8 cellular contexts compared by ENCODE assay signal in genomic region chr21:33265664-33266049, GRCh38. TPM values are rescaled to one million over a fixed set of nuclear protein-coding genes. Genes with fewer than 3 reads are reported as not detected.
A peak's percentile ranks its signal among the peaks of the same experiment; 100 is the strongest.
DNase-seq lines count a peak whose midpoint lies in the region; ATAC-seq and TF ChIP-seq lines count a peak whose summit lies in the region.

No MANE protein-coding gene starts in this region.

- no peaks in the 10 kb centered on the region for H3K9me3 ChIP-seq in Caco-2

- TSS peak; percentile 89 for BruUV-seq in Caco-2 (replicated peaks; lab: Mats Ljungman, UMichigan)

- H3K4me3 ChIP-seq in Caco-2 (ENCODE audit: low read depth, low read length) (peak overlapping the region; percentile 75), fibroblast of villous mesenchyme (ENCODE audit: low read depth, low read length) (peak overlapping the region; percentile 85)

- peak; percentile 13 for ATAC-seq in GM19397 (IDR thresholded peaks at IDR 0.05; ENCODE audit: unreplicated experiment)
- ATAC-seq in activated B cell treated with CpG ODN at 0.5 μM for 24 hours (ENCODE audit: low read depth) = peak; percentile 72
- ATAC-seq in HG02970 (IDR thresholded peaks at IDR 0.05; ENCODE audit: low FRiP score, unreplicated experiment) = no peak

- H3K36me3 Mint-ChIP-seq in Caco-2 (ENCODE audit: insufficient read depth, unreplicated experiment) (peaks cover 48% of the 10 kb centered on the region), IgD-negative memory B cell (peaks cover 2% of the 10 kb centered on the region), activated B cell treated with CpG ODN at 0.5 μM for 24 hours (ENCODE audit: low read depth) (peaks cover 50% of the 10 kb centered on the region), nephron progenitor cell (ENCODE audit: low read depth) (peaks cover 6% of the 10 kb centered on the region)

- H3K4me3 Mint-ChIP-seq in Caco-2 (ENCODE audit: unreplicated experiment) (peak overlapping the region; percentile 97), IgD-negative memory B cell (peak overlapping the region; percentile 89 to 99 (median 96)), activated B cell treated with CpG ODN at 0.5 μM for 24 hours (peak overlapping the region; percentile 92), nephron progenitor cell (peak overlapping the region; percentile 82)

- peak in 1 of 2 experiments; percentile 10 for TF ChIP-seq CTCF in Caco-2 (IDR thresholded peaks at IDR 0.05; ENCODE audit: insufficient read depth in 1 of 2, low read depth in 1 of 2, low read length in 1 of 2, severe bottlenecking in 1 of 2, unreplicated experiment in 1 of 2)
- TF ChIP-seq CTCF in activated B cell treated with CpG ODN at 0.5 μM for 24 hours (IDR thresholded peaks at IDR 0.05) = no peak
- TF ChIP-seq CTCF in fibroblast of villous mesenchyme (IDR thresholded peaks at IDR 0.05; ENCODE audit: insufficient read depth, low read depth, low read length) = no peak
- no peak for TF ChIP-seq CTCF in nephron progenitor cell (IDR thresholded peaks at IDR 0.05)

- H3K27me3 ChIP-seq in Caco-2 (replicated peaks; ENCODE audit: control insufficient read depth, insufficient read depth, low read length) = no peaks in the 10 kb centered on the region

- DNase-seq in Caco-2 (peak; percentile 70 to 74), activated B cell treated with CpG ODN at 0.5 μM for 24 hours (peak; percentile 40), fibroblast of villous mesenchyme (ENCODE audit: low read depth) (peak; percentile 50), nephron progenitor cell (no peak), RPMI8226 (no peak)

- H3K4me1 Mint-ChIP-seq in Caco-2 (ENCODE audit: low read depth, unreplicated experiment) = peaks cover 32% of the 10 kb centered on the region
- peaks cover 30 to 40% (median 36%) of the 10 kb centered on the region in 3 donors for H3K4me1 Mint-ChIP-seq in IgD-negative memory B cell
- peaks cover 66% of the 10 kb centered on the region for H3K4me1 Mint-ChIP-seq in activated B cell treated with CpG ODN at 0.5 μM for 24 hours
- peaks cover 35% of the 10 kb centered on the region for H3K4me1 Mint-ChIP-seq in nephron progenitor cell

- no peaks in the 10 kb centered on the region for H3K9me3 Mint-ChIP-seq in Caco-2 (ENCODE audit: unreplicated experiment)
- H3K9me3 Mint-ChIP-seq in IgD-negative memory B cell = no peaks in the 10 kb centered on the region
- no peaks in the 10 kb centered on the region for H3K9me3 Mint-ChIP-seq in activated B cell treated with CpG ODN at 0.5 μM for 24 hours
- H3K9me3 Mint-ChIP-seq in nephron progenitor cell = no peaks in the 10 kb centered on the region

- H3K36me3 ChIP-seq in Caco-2 (ENCODE audit: control insufficient read depth, insufficient read depth, low read length) = peaks cover 3% of the 10 kb centered on the region; the same call in 1 of the 2 replicates

- POLR2A ChIA-PET in Caco-2 (lab: Charles Lee) = interaction anchor here (1.0 to 1.5 kb wide), 2 partner anchors 35 to 62 kb away, joined by 4 to 5 read pairs; no protein-coding TSS in a partner anchor
- POLR2A ChIA-PET in activated B cell treated with CpG ODN at 0.5 μM for 24 hours (lab: Charles Lee) = interaction anchor here (0.6 to 5.6 kb wide), 30 partner anchors 9 to 494 kb away, joined by 3 to 51 read pairs (median 6); partner anchors contain the start of genes IFNAR1, IFNAR2, PAXBP1 and SON

- H3K27me3 Mint-ChIP-seq in Caco-2 (ENCODE audit: insufficient read depth, unreplicated experiment) (no peaks in the 10 kb centered on the region), IgD-negative memory B cell (no peaks in the 10 kb centered on the region), activated B cell treated with CpG ODN at 0.5 μM for 24 hours (no peaks in the 10 kb centered on the region), nephron progenitor cell (ENCODE audit: low read depth, poor library complexity) (peaks cover 13% of the 10 kb centered on the region)

- H3K27ac Mint-ChIP-seq in Caco-2 (ENCODE audit: unreplicated experiment) (peak overlapping the region; percentile 91), IgD-negative memory B cell (peak overlapping the region; percentile 88 to 99 (median 99)), activated B cell treated with CpG ODN at 0.5 μM for 24 hours (peak overlapping the region; percentile 95), nephron progenitor cell (no peak overlapping the region)

- peaks cover 15% of the 10 kb centered on the region for H3K4me1 ChIP-seq in Caco-2

- intact Hi-C loops in Caco-2 (cut with micrococcal nuclease; ENCODE audit: unreplicated experiment) (loop anchor here (1.0 to 10.0 kb wide), 5 partner anchors 36 to 107 kb away; partner anchors contain the start of genes IFNAR1 and IFNAR2), activated B cell treated with CpG ODN at 0.5 μM for 24 hours (cut with micrococcal nuclease) (loop anchor here (1.0 to 5.0 kb wide), 10 partner anchors 18 to 377 kb away; partner anchors contain the start of genes CRYZL1, IFNAR1, IFNAR2 and ITSN1)

- CTCF ChIA-PET in Caco-2 (lab: Charles Lee) = interaction anchor here (0.6 to 1.1 kb wide), 4 partner anchors 59 to 180 kb away, joined by 3 to 5 read pairs (median 4); partner anchors contain the start of gene IFNAR1
- CTCF ChIA-PET in activated B cell treated with CpG ODN at 0.5 μM for 24 hours (lab: Charles Lee) = interaction anchor here (0.8 to 3.0 kb wide), 8 partner anchors 8 to 179 kb away, joined by 3 to 21 read pairs (median 6); partner anchors contain the start of gene IFNAR1

RNA-seq across cellular contexts. Expression of gene IL10RB, which starts 0.5 kb away (rescaled TPM):
- total RNA-seq in Caco-2 (2022) (11.7 and 13.1 TPM in 2 replicates), activated B cell treated with CpG ODN at 0.5 μM for 24 hours (36.7 and 37.9 TPM in 2 replicates), fibroblast of villous mesenchyme (34.5 and 60.9 TPM in 2 replicates)
- 56.6 TPM for polyA plus RNA-seq in IgD-negative memory B cell

RNA-seq across cellular contexts. Expression of gene IFNAR2, which starts 35.9 kb away (rescaled TPM):
- total RNA-seq in Caco-2 (2022) (33.7 and 36.1 TPM in 2 replicates), activated B cell treated with CpG ODN at 0.5 μM for 24 hours (24.9 and 29.2 TPM in 2 replicates), fibroblast of villous mesenchyme (3.9 and 5.2 TPM in 2 replicates)
- 57.2 TPM for polyA plus RNA-seq in IgD-negative memory B cell

RNA-seq across cellular contexts. Expression of gene IFNAR1, which starts 59.1 kb away (rescaled TPM):
- 19.7 and 20.4 TPM in 2 replicates for total RNA-seq in Caco-2 (2022)
- 93.6 TPM for polyA plus RNA-seq in IgD-negative memory B cell
- total RNA-seq in activated B cell treated with CpG ODN at 0.5 μM for 24 hours = 33.9 and 34.5 TPM in 2 replicates
- total RNA-seq in fibroblast of villous mesenchyme = 12.9 and 19.0 TPM in 2 replicates

Comparison
In these comparisons a context has a peak if more than half of its experiments do, and no peak if none do; other contexts are left out.
1. DNase-seq: peak in Caco-2 (2 of 2), activated B cell treated with CpG ODN at 0.5 μM for 24 hours (single experiment) and fibroblast of villous mesenchyme (single experiment); none in nephron progenitor cell (single experiment) and RPMI8226 (single experiment).
2. Peak in every context shown above with its lines, with median percentiles within 50 percentile points of each other: H3K4me3 Mint-ChIP-seq.